In genomic region chr2:127106457-127106997, GRCh38 we compare ENCODE assay signal across 8 cellular contexts. TPM values are rescaled to one million over a fixed set of nuclear protein-coding genes. Genes with fewer than 3 reads are reported as not detected.
DNase-seq lines count a peak whose midpoint lies in the region; ATAC-seq and TF ChIP-seq lines count a peak whose summit lies in the region.

No MANE protein-coding gene starts in this region.

- H3K18ac ChIP-seq in mesendoderm (ENCODE audit: low read length) = peak overlapping the region; percentile 35

- ATAC-seq in GM18867 (IDR thresholded peaks at IDR 0.05; ENCODE audit: unreplicated experiment) = peak; percentile 23
- ATAC-seq in HG02642 (IDR thresholded peaks at IDR 0.05; ENCODE audit: poor library complexity, unreplicated experiment) = peak; percentile 28
- peak; percentile 14 for ATAC-seq in PC-3

- BruUV-seq in PC-3 (replicated peaks; lab: Mats Ljungman, UMichigan) = TSS peak; percentile 38

- H3K9me2 ChIP-seq in PC-3 (replicated peaks; ENCODE audit: low read length) = no peaks in the 10 kb centered on the region

- peaks cover 25% of the 10 kb centered on the region for H3K4me1 Mint-ChIP-seq in type B pancreatic cell (ENCODE audit: unreplicated experiment)

- no peak overlapping the region for H3K27ac Mint-ChIP-seq in type B pancreatic cell

- peak overlapping the region; percentile 91 for H3K56ac ChIP-seq in mesendoderm (ENCODE audit: low read length)

- H3K36me3 Mint-ChIP-seq in type B pancreatic cell = no peaks in the 10 kb centered on the region

- H3K9ac ChIP-seq in PC-3 (ENCODE audit: low read length) = peak overlapping the region; percentile 77
- peak overlapping the region; percentile 57 to 80 for H3K9ac ChIP-seq in duodenal mucosa (ENCODE audit: low read depth in 1 of 2, low read length in 2 of 2)
- peak overlapping the region; percentile 88 for H3K9ac ChIP-seq in mesendoderm (ENCODE audit: low read length)

- H2BK5ac ChIP-seq in mesendoderm (ENCODE audit: low read length) = no peak overlapping the region

- H2AFZ ChIP-seq in PC-3 (ENCODE audit: low read length) = peak overlapping the region; percentile 83

- H3K79me2 ChIP-seq in PC-3 (ENCODE audit: low read length) = peaks cover 52% of the 10 kb centered on the region
- peaks cover 16% of the 10 kb centered on the region for H3K79me2 ChIP-seq in mesendoderm (ENCODE audit: control insufficient read depth, insufficient read depth, low read length)

- no peaks in the 10 kb centered on the region for H4K20me1 ChIP-seq in PC-3 (ENCODE audit: low read length)

- H3K27me3 ChIP-seq in PC-3 (ENCODE audit: low read length) (no peaks in the 10 kb centered on the region), duodenal mucosa (ENCODE audit: control insufficient read depth in 1 of 2, insufficient read depth in 2 of 2, low read length in 2 of 2) (no peaks in the 10 kb centered on the region), mesendoderm (ENCODE audit: insufficient read depth, low read length, poor library complexity) (no peaks in the 10 kb centered on the region)

- POLR2A ChIA-PET in PC-3 (lab: Charles Lee; ENCODE audit: unreplicated experiment) = interaction anchor here (0.5 to 0.9 kb wide), 2 partner anchors 111 to 167 kb away, joined by 4 to 8 read pairs; no protein-coding TSS in a partner anchor

- peak overlapping the region; percentile 66 for H3K23ac ChIP-seq in mesendoderm (ENCODE audit: low read length)

- no peak overlapping the region for H2BK120ac ChIP-seq in mesendoderm (ENCODE audit: low read depth, low read length)

- H4K5ac ChIP-seq in mesendoderm (ENCODE audit: low read length) = no peak overlapping the region

- no peak overlapping the region for H2AK5ac ChIP-seq in mesendoderm (ENCODE audit: low read length)

- peaks cover 15% of the 10 kb centered on the region for H3K79me1 ChIP-seq in mesendoderm (ENCODE audit: low read length)

- H2BK15ac ChIP-seq in mesendoderm (replicated peaks; ENCODE audit: low read depth) = no peak overlapping the region

- peak overlapping the region; percentile 23 for H3K27ac ChIP-seq in PC-3 (ENCODE audit: low read length)
- H3K27ac ChIP-seq in duodenal mucosa (ENCODE audit: low read depth, low read length) = peak overlapping the region; percentile 66
- peak overlapping the region; percentile 23 for H3K27ac ChIP-seq in mesendoderm (ENCODE audit: low read depth, low read length)

- peak overlapping the region; percentile 83 for H3K4me3 Mint-ChIP-seq in type B pancreatic cell

- DNase-seq in PC-3 = no peak
- peak; percentile 69 for DNase-seq in mesendoderm
- DNase-seq in type B pancreatic cell (ENCODE audit: extremely low spot score, unreplicated experiment) = no peak
- DNase-seq in NCI-H2081 treated with DMSO at 0.1 percent for 48 hours (lab: John Stamatoyannopoulos, UW) = no peak
- no peak for DNase-seq in GM19240 (ENCODE audit: insufficient read length, low spot score)

- WGBS in mesendoderm (ENCODE audit: extremely low coverage, insufficient coverage, low lambda C conversion rate) = no CpG with 5 or more reads among the region's 45 CpGs

- H4K8ac ChIP-seq in mesendoderm (ENCODE audit: low read depth, low read length) = no peak overlapping the region

- H3K4me2 ChIP-seq in PC-3 (ENCODE audit: low read length) (peak overlapping the region; percentile 97), mesendoderm (ENCODE audit: low read length) (peak overlapping the region; percentile 98)

- H3K4me3 ChIP-seq in PC-3 (ENCODE audit: low read length) = peak overlapping the region; percentile 97
- H3K4me3 ChIP-seq in duodenal mucosa (ENCODE audit: low read depth in 1 of 2, low read length in 2 of 2) = peak overlapping the region; percentile 79 to 80
- H3K4me3 ChIP-seq in mesendoderm (ENCODE audit: low read length) = peak overlapping the region; percentile 74

- intact Hi-C loops in PC-3 (cut with micrococcal nuclease) = loop anchor here (2.0 kb wide), 2 partner anchors 42 kb away; no protein-coding TSS in a partner anchor

- CTCF ChIA-PET in PC-3 (lab: Charles Lee) = interaction anchor here (0.6 to 1.2 kb wide), 4 partner anchors 26 to 90 kb away, joined by 3 to 7 read pairs (median 4); no protein-coding TSS in a partner anchor

- H3K27me3 Mint-ChIP-seq in type B pancreatic cell = peaks cover 4% of the 10 kb centered on the region

- H3K36me3 ChIP-seq in PC-3 (ENCODE audit: low read depth, low read length) = no peaks in the 10 kb centered on the region
- H3K36me3 ChIP-seq in duodenal mucosa (ENCODE audit: control insufficient read depth in 1 of 2, insufficient read depth in 2 of 2, low read length in 2 of 2) = no peaks in the 10 kb centered on the region
- H3K36me3 ChIP-seq in mesendoderm (ENCODE audit: control insufficient read depth, insufficient read depth, low read length) = no peaks in the 10 kb centered on the region

- TF ChIP-seq CTCF in PC-3 (conservative IDR thresholded peaks at IDR 0.05; ENCODE audit: low read depth, low read length) (no peak), type B pancreatic cell (conservative IDR thresholded peaks at IDR 0.05) (no peak)

- H3K9me3 ChIP-seq in PC-3 (ENCODE audit: low read length) (no peaks in the 10 kb centered on the region), duodenal mucosa (ENCODE audit: control insufficient read depth in 1 of 2, low read length in 2 of 2) (no peaks in the 10 kb centered on the region)

- peak overlapping the region; percentile 8 for H3K4ac ChIP-seq in mesendoderm (ENCODE audit: low read depth, low read length)

- no peaks in the 10 kb centered on the region for H3K9me3 Mint-ChIP-seq in type B pancreatic cell

- H3K4me1 ChIP-seq in PC-3 (ENCODE audit: insufficient read depth, low read length) (peaks cover 19% of the 10 kb centered on the region), duodenal mucosa (ENCODE audit: control insufficient read depth in 1 of 2, insufficient read depth in 2 of 2, low read length in 2 of 2) (peaks cover 21 to 22% of the 10 kb centered on the region in 2 donors), mesendoderm (ENCODE audit: control insufficient read depth, low read depth, low read length) (peaks cover 7% of the 10 kb centered on the region)

- H3F3A ChIP-seq in PC-3 (ENCODE audit: low read length, unreplicated experiment) = no peaks in the 10 kb centered on the region

RNA-seq across cellular contexts. Expression of gene BIN1, which starts 0.4 kb away (rescaled TPM):
- total RNA-seq in PC-3 (2014; rRNA removed) (58.9 and 77.5 TPM in 2 replicates), type B pancreatic cell (ENCODE audit: low replicate concordance) (26.3 and 63.4 TPM in 2 replicates)
- 18.7 TPM for polyA plus RNA-seq in mesendoderm (2013, experiment 1 of 2)
- polyA plus RNA-seq in mesendoderm (2013, experiment 2 of 2) = 20.2 TPM
